9 cellular contexts compared by ENCODE assay signal in genomic region chr1:223731076-223731770, GRCh38. TPM values are rescaled to one million over a fixed set of nuclear protein-coding genes. Genes with fewer than 3 reads are reported as not detected.
DNase-seq lines count a peak whose midpoint lies in the region; ATAC-seq and TF ChIP-seq lines count a peak whose summit lies in the region.
"Had no signal": no experiment of that assay in that cellular context is flagged by ENCODE, and none has a peak within 500 bp of the region (broad histone marks: within the 10 kb centered on the region; RNA-seq: fewer than 3 reads in every experiment).

No MANE protein-coding gene starts in this region.

- H3K27me3 Mint-ChIP-seq in HFFc6 (ENCODE audit: insufficient read depth): peaks cover 13% of the 10 kb centered on the region

- H3K4me1 Mint-ChIP-seq in HFFc6 (ENCODE audit: low read depth): peaks cover 89% of the 10 kb centered on the region
- H3K4me1 Mint-ChIP-seq in stimulated activated effector memory CD8-positive, alpha-beta T cell treated with anti-CD3 and anti-CD28 coated beads, Interleukin-12 subunit alpha, Interleukin-12 subunit beta, amount 100 ng/mL, for 72 hours: peaks cover 84% of the 10 kb centered on the region

- no peaks in the 10 kb centered on the region for H3K9me3 Mint-ChIP-seq in HFFc6
- no peaks in the 10 kb centered on the region for H3K9me3 Mint-ChIP-seq in stimulated activated effector memory CD8-positive, alpha-beta T cell treated with anti-CD3 and anti-CD28 coated beads, Interleukin-12 subunit alpha, Interleukin-12 subunit beta, amount 100 ng/mL, for 72 hours
- H3K9me3 Mint-ChIP-seq: activated T-helper 1 cell treated with anti-CD3 and anti-CD28 coated beads, Interleukin-12 subunit alpha, Interleukin-12 subunit beta, Interleukin-2, Interleukin-4 antibody, amounts not matched to agents 30 ng/mL and 10 ng/mL and 1 ng/mL, durations not matched to agents 14 hours and 24 hours and 36 hours had no signal

- ATAC-seq in stimulated activated effector memory CD8-positive, alpha-beta T cell treated with anti-CD3 and anti-CD28 coated beads, Interleukin-12 subunit alpha, Interleukin-12 subunit beta, amount 100 ng/mL, for 72 hours: no peak
- no peak for ATAC-seq in HG03565 (IDR thresholded peaks at IDR 0.05; ENCODE audit: unreplicated experiment)

- H3K27ac Mint-ChIP-seq in HFFc6: peak overlapping the region; percentile 92
- peak overlapping the region; percentile 98 for H3K27ac Mint-ChIP-seq in stimulated activated effector memory CD8-positive, alpha-beta T cell treated with anti-CD3 and anti-CD28 coated beads, Interleukin-12 subunit alpha, Interleukin-12 subunit beta, amount 100 ng/mL, for 72 hours

- peak overlapping the region; percentile 44 for H3K4me3 Mint-ChIP-seq in HFFc6
- no peak overlapping the region for H3K4me3 Mint-ChIP-seq in stimulated activated effector memory CD8-positive, alpha-beta T cell treated with anti-CD3 and anti-CD28 coated beads, Interleukin-12 subunit alpha, Interleukin-12 subunit beta, amount 100 ng/mL, for 72 hours
- H3K4me3 Mint-ChIP-seq: activated T-helper 1 cell treated with anti-CD3 and anti-CD28 coated beads, Interleukin-12 subunit alpha, Interleukin-12 subunit beta, Interleukin-2, Interleukin-4 antibody, amounts not matched to agents 30 ng/mL and 10 ng/mL and 1 ng/mL, durations not matched to agents 14 hours and 24 hours and 36 hours had no signal

- peak; percentile 56 for DNase-seq in HFFc6
- DNase-seq in amygdala (lab: John Stamatoyannopoulos, UW): peak in 37 of 56 donors; percentile 7 to 75 (median 36)
- DNase-seq in hypothalamus (lab: John Stamatoyannopoulos, UW): peak in 37 of 51 donors; percentile 15 to 75 (median 46)
- no peak for DNase-seq in stimulated activated effector memory CD8-positive, alpha-beta T cell treated with anti-CD3 and anti-CD28 coated beads, Interleukin-12 subunit alpha, Interleukin-12 subunit beta, amount 100 ng/mL, for 72 hours (ENCODE audit: low spot score in 2 of 2)
- no peak for DNase-seq in Kasumi-1 (lab: John Stamatoyannopoulos, UW)
- no peak for DNase-seq in activated gamma-delta T cell (lab: John Stamatoyannopoulos, UW)
- DNase-seq in islet precursor cell: no peak

- no peak for TF ChIP-seq CTCF in HFFc6 (IDR thresholded peaks at IDR 0.05)

- H3K36me3 Mint-ChIP-seq in HFFc6 (ENCODE audit: low read depth): peaks cover 52% of the 10 kb centered on the region
- H3K36me3 Mint-ChIP-seq in stimulated activated effector memory CD8-positive, alpha-beta T cell treated with anti-CD3 and anti-CD28 coated beads, Interleukin-12 subunit alpha, Interleukin-12 subunit beta, amount 100 ng/mL, for 72 hours: peaks cover 35% of the 10 kb centered on the region

RNA-seq across cellular contexts. Expression of gene CAPN2, which starts 18.9 kb away (rescaled TPM):
- total RNA-seq in HFFc6 (2021; fragmentation: NEBNext Ultra II Directional; extraction: Animal tissue kit (Norgen Biotek cat#: 25700)): 100 to 1,000 TPM; 380 to 424 (median 413) TPM

Comparison
In these comparisons a context has a peak if more than half of its experiments do, and no peak if none do; other contexts are left out.
1. DNase-seq: peak in HFFc6 (single experiment), amygdala (37 of 56) and hypothalamus (37 of 51); none in stimulated activated effector memory CD8-positive, alpha-beta T cell treated with anti-CD3 and anti-CD28 coated beads, Interleukin-12 subunit alpha, Interleukin-12 subunit beta, amount 100 ng/mL, for 72 hours (0 of 2), Kasumi-1 (0 of 2), activated gamma-delta T cell (single experiment) and islet precursor cell (single experiment).